In the genomic region with DNA sequence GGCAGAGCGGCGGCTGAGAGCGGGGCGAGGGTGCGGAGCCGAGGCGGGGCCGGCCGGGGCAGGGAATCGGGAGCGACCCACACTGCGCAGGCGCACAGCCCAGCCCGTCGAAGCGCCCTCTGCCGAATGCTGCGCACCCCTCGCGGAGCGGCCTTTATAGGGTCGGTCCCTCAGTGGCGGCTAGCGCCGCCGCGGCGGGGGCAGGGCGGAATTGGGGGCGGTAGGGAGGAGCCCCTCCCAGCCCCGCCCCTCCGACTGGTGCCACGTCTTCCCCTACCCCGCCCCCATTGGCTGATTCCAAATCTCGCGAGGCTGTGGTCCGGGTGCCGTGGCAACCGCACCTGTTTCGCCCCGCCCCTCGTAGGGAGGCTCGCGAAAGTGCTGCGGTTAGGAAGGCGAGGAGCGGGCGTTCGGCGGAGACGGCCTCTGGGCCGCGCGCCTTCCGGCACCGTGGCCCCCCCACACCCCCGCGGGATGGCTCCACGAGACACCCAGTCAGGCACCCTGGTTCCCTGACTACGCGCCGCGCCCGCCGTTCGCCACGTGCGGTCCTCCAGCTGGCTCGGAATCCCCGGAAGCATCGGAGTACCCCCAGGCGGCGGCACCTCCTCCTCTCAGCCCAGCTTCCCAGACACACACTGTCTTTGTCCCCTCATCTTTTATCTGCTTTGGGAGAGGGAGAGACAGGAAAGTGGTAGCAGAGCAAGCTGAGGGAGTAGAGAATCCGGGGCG, we compare ENCODE assay signal across 1 cellular context.
TF ChIP-seq lines count a peak whose summit lies in the region.

Gene EHD1 (minus strand): TSS at position 128 of the 732 bp plus-strand sequence. CDS start 157 bp downstream, outside the sequence.

TF ChIP-seq in H1, 55 proteins besides CTCF, POLR2A, EP300 and RAD21:
- TF ChIP-seq TBP (IDR thresholded peaks at IDR 0.05; ENCODE audit: low read depth, low read length) (peak; percentile 96), EZH2 (IDR thresholded peaks at IDR 0.05; ENCODE audit: low read depth, low read length, severe bottlenecking) (no peak), SP1 (IDR thresholded peaks at IDR 0.05; ENCODE audit: low read depth, low read length) (peak; percentile 73; the same call in 1 of the 2 replicates), TAF7 (optimal IDR thresholded peaks at IDR 0.05; ENCODE audit: borderline replicate concordance, low read depth, low read length) (peak; percentile 58), KDM4A (IDR thresholded peaks at IDR 0.05; ENCODE audit: low read depth, low read length, severe bottlenecking) (peak; percentile 77), BRCA1 (IDR thresholded peaks at IDR 0.05; ENCODE audit: low read depth, low read length) (peak; percentile 87), POLR2AphosphoS5 (IDR thresholded peaks at IDR 0.05; ENCODE audit: low read depth, low read length) (peak; percentile 96), SIN3A (conservative IDR thresholded peaks at IDR 0.05 in 1 of 2, IDR thresholded peaks at IDR 0.05 in 1 of 2; ENCODE audit: low read depth in 1 of 2, low read length in 2 of 2) (0 out of 4 replicates have a peak, but pooled peaks of 1 of the 2 experiments have one; percentile 6), TAF1 (IDR thresholded peaks at IDR 0.05; ENCODE audit: low read depth, low read length) (peak; percentile 97), NANOG (IDR thresholded peaks at IDR 0.05; ENCODE audit: insufficient read depth, low read depth, low read length, poor library complexity, severe bottlenecking) (peak; percentile 11), SAP30 (IDR thresholded peaks at IDR 0.05; ENCODE audit: insufficient read depth, insufficient replicate concordance, low read length) (peak; percentile 45), PHF8 (conservative IDR thresholded peaks at IDR 0.05; ENCODE audit: low read depth, low read length) (peak; percentile 80), JUND (IDR thresholded peaks at IDR 0.05; ENCODE audit: low read length) (no peak), NRF1 (IDR thresholded peaks at IDR 0.05; ENCODE audit: low read depth, low read length) (peak; percentile 79), GTF2F1 (IDR thresholded peaks at IDR 0.05; ENCODE audit: borderline replicate concordance, low read depth, low read length) (0 out of 2 replicates have a peak, but pooled peaks have one; percentile 25), KDM1A (IDR thresholded peaks at IDR 0.05; ENCODE audit: borderline replicate concordance, low read length) (no peak), FOSL1 (IDR thresholded peaks at IDR 0.05; ENCODE audit: insufficient read depth, low read depth, low read length) (no peak), RBBP5 (IDR thresholded peaks at IDR 0.05; ENCODE audit: borderline replicate concordance, low read depth, low read length) (0 out of 2 replicates have a peak, but pooled peaks have one; percentile 15), SP4 (IDR thresholded peaks at IDR 0.05; ENCODE audit: low read length) (peak; percentile 80; the same call in 1 of the 2 replicates), CHD2 (IDR thresholded peaks at IDR 0.05; ENCODE audit: low read length) (peak; percentile 97)
- TF ChIP-seq, protein P1, sequence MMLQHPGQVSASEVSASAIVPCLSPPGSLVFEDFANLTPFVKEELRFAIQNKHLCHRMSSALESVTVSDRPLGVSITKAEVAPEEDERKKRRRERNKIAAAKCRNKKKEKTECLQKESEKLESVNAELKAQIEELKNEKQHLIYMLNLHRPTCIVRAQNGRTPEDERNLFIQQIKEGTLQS (IDR thresholded peaks at IDR 0.05; ENCODE audit: insufficient read depth, low read depth, low read length) = 0 out of 2 replicates have a peak, but pooled peaks have one; percentile 8
- TF ChIP-seq, protein P2, sequence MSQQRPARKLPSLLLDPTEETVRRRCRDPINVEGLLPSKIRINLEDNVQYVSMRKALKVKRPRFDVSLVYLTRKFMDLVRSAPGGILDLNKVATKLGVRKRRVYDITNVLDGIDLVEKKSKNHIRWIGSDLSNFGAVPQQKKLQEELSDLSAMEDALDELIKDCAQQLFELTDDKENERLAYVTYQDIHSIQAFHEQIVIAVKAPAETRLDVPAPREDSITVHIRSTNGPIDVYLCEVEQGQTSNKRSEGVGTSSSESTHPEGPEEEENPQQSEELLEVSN (IDR thresholded peaks at IDR 0.05) = no peak
- TF ChIP-seq, protein P3, sequence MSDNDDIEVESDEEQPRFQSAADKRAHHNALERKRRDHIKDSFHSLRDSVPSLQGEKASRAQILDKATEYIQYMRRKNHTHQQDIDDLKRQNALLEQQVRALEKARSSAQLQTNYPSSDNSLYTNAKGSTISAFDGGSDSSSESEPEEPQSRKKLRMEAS (IDR thresholded peaks at IDR 0.05) = peak; percentile 77
